17 cellular contexts compared by ENCODE assay signal in the genomic region with DNA sequence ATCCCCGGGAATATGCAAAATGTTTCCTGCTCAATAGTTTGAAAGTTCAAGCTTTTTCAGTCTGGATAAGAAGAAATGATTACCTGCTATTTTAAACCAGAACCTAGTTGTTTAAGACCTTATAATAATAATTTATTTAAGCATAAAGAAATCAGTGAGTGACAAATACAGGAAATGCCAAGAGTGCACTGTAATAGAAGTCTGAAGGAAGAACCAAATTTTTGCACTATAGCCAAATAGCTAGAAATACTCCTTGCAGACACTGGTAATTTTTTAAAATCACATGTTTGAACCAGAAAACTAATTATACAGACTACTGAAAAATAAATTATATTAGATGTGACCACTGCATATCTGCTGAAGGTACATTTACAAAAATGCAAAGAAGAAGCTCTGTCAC.
DNase-seq lines count a peak whose midpoint lies in the region; TF ChIP-seq lines count a peak whose summit lies in the region.
"Had no signal": no experiment of that assay in that cellular context is flagged by ENCODE, and none has a peak within 500 bp of the region (broad histone marks: within the 10 kb centered on the region; RNA-seq: fewer than 3 reads in every experiment).

No MANE protein-coding gene starts in this region.

- WGBS in endodermal cell (ENCODE audit: insufficient coverage in 1 of 2, insufficient read length in 1 of 2), 2 experiments = 88 to 97% methylated on average over 1 of the region's 1 CpG

- DNase-seq in HFFc6 = peak; percentile 57
- peak; percentile 58 for DNase-seq in astrocyte of the spinal cord (ENCODE audit: low read depth, low spot score)
- peak; percentile 25 for DNase-seq in fibroblast of villous mesenchyme (ENCODE audit: low read depth)
- DNase-seq in NCI-H510A (lab: John Stamatoyannopoulos, UW) = no peak
- no peak for DNase-seq in SW480 (ENCODE audit: low spot score)
- DNase-seq in endodermal cell = no peak
- no peak for DNase-seq in vagina (ENCODE audit: extremely low spot score in 2 of 2)
- DNase-seq: head of caudate nucleus, immature natural killer cell, natural killer cell, NCI-H446 treated with DMSO at 0.1 percent for 48 hours, SHP77, spleen, T-helper 17 cell had no signal

- H3K9me3 ChIP-seq in endodermal cell (ENCODE audit: control insufficient read depth, low read length) (no peaks in the 10 kb centered on the region), vagina (no peaks in the 10 kb centered on the region)
- H3K9me3 ChIP-seq: spleen had no signal

- H3K27me3 Mint-ChIP-seq in HFFc6 (ENCODE audit: insufficient read depth) = peaks cover 1% of the 10 kb centered on the region; the same call in 1 of the 2 replicates
- no peaks in the 10 kb centered on the region for H3K27me3 Mint-ChIP-seq in endodermal cell (ENCODE audit: insufficient read depth)
- H3K27me3 Mint-ChIP-seq: progenitor cell of endocrine pancreas, T-helper 17 cell had no signal

- TF ChIP-seq CTCF in HFFc6 (IDR thresholded peaks at IDR 0.05) (no peak), astrocyte of the spinal cord (IDR thresholded peaks at IDR 0.05; ENCODE audit: low read depth, low read length) (no peak), fibroblast of villous mesenchyme (IDR thresholded peaks at IDR 0.05; ENCODE audit: insufficient read depth, low read depth, low read length) (no peak), endodermal cell (conservative IDR thresholded peaks at IDR 0.05) (no peak), vagina (IDR thresholded peaks at IDR 0.05) (no peak)

- H3K9me3 Mint-ChIP-seq in HFFc6 = no peaks in the 10 kb centered on the region
- H3K9me3 Mint-ChIP-seq in endodermal cell = no peaks in the 10 kb centered on the region
- H3K9me3 Mint-ChIP-seq: activated T-helper 1 cell treated with anti-CD3 and anti-CD28 coated beads, Interleukin-12 subunit alpha, Interleukin-12 subunit beta, Interleukin-2, Interleukin-4 antibody, amounts not matched to agents 30 ng/mL and 10 ng/mL and 1 ng/mL, durations not matched to agents 14 hours and 24 hours and 36 hours; immature natural killer cell; natural killer cell had no signal

- H3K4me1 ChIP-seq in endodermal cell (ENCODE audit: control insufficient read depth, insufficient read depth, low read length) = no peaks in the 10 kb centered on the region
- no peaks in the 10 kb centered on the region for H3K4me1 ChIP-seq in vagina
- H3K4me1 ChIP-seq: spleen had no signal

- H3K36me3 Mint-ChIP-seq in HFFc6 (ENCODE audit: low read depth) (no peaks in the 10 kb centered on the region), endodermal cell (ENCODE audit: low read depth) (peaks cover 10% of the 10 kb centered on the region)
- H3K36me3 Mint-ChIP-seq: natural killer cell had no signal

- in situ Hi-C loops in astrocyte of the spinal cord (cut with HindIII; ENCODE audit: low sequenced_read_pairs) = no loop called here

- no peak overlapping the region for H3K4me3 ChIP-seq in astrocyte of the spinal cord (ENCODE audit: low read depth, low read length)
- H3K4me3 ChIP-seq in fibroblast of villous mesenchyme (ENCODE audit: low read depth, low read length) = no peak overlapping the region
- no peak overlapping the region for H3K4me3 ChIP-seq in endodermal cell (ENCODE audit: low read length)
- no peak overlapping the region for H3K4me3 ChIP-seq in vagina
- H3K4me3 ChIP-seq: lung, spleen had no signal

- no peak overlapping the region for H3K27ac ChIP-seq in endodermal cell (ENCODE audit: low read depth, low read length)
- H3K27ac ChIP-seq in vagina = no peak overlapping the region
- H3K27ac ChIP-seq: spleen had no signal

- peaks cover 9% of the 10 kb centered on the region for H3K36me3 ChIP-seq in endodermal cell (ENCODE audit: control insufficient read depth, insufficient read depth, low read length)
- H3K36me3 ChIP-seq in vagina = no peaks in the 10 kb centered on the region

- intact Hi-C loops in vagina (cut with DNase I) = no loop called here

- H3K27me3 ChIP-seq in endodermal cell (ENCODE audit: control insufficient read depth, insufficient read depth, low read length, poor library complexity, severe bottlenecking) (no peaks in the 10 kb centered on the region), vagina (no peaks in the 10 kb centered on the region)
- H3K27me3 ChIP-seq: spleen had no signal

- TF ChIP-seq POLR2A in vagina (IDR thresholded peaks at IDR 0.05) = no peak

- H3K27ac Mint-ChIP-seq in HFFc6 (peak overlapping the region; percentile 52; the same call in 1 of the 2 replicates), endodermal cell (no peak overlapping the region)
- H3K27ac Mint-ChIP-seq: activated T-helper 1 cell treated with anti-CD3 and anti-CD28 coated beads, Interleukin-12 subunit alpha, Interleukin-12 subunit beta, Interleukin-2, Interleukin-4 antibody, amounts not matched to agents 30 ng/mL and 10 ng/mL and 1 ng/mL, durations not matched to agents 14 hours and 24 hours and 36 hours; natural killer cell; progenitor cell of endocrine pancreas; T-helper 17 cell had no signal

- H3K4me3 Mint-ChIP-seq in HFFc6 = no peak overlapping the region
- H3K4me3 Mint-ChIP-seq in endodermal cell = no peak overlapping the region
- H3K4me3 Mint-ChIP-seq: activated T-helper 1 cell treated with anti-CD3 and anti-CD28 coated beads, Interleukin-12 subunit alpha, Interleukin-12 subunit beta, Interleukin-2, Interleukin-4 antibody, amounts not matched to agents 30 ng/mL and 10 ng/mL and 1 ng/mL, durations not matched to agents 14 hours and 24 hours and 36 hours; immature natural killer cell; natural killer cell; T-helper 17 cell had no signal

- H3K9ac ChIP-seq in endodermal cell (ENCODE audit: extremely low read depth, low read length, poor library complexity, severe bottlenecking) = no peak overlapping the region

- H3K4me1 Mint-ChIP-seq in HFFc6 (ENCODE audit: low read depth) (peaks cover 39% of the 10 kb centered on the region), endodermal cell (peaks cover 4% of the 10 kb centered on the region)
- H3K4me1 Mint-ChIP-seq: natural killer cell, T-helper 17 cell had no signal

Comparison
In these comparisons a context has a peak if more than half of its experiments do, and no peak if none do; other contexts are left out.
1. DNase-seq: peak in HFFc6 (single experiment), astrocyte of the spinal cord (single experiment) and fibroblast of villous mesenchyme (single experiment); none in NCI-H510A (single experiment), SW480 (single experiment), endodermal cell (single experiment) and vagina (0 of 2).